9 cellular contexts compared by ENCODE assay signal in the genomic region with DNA sequence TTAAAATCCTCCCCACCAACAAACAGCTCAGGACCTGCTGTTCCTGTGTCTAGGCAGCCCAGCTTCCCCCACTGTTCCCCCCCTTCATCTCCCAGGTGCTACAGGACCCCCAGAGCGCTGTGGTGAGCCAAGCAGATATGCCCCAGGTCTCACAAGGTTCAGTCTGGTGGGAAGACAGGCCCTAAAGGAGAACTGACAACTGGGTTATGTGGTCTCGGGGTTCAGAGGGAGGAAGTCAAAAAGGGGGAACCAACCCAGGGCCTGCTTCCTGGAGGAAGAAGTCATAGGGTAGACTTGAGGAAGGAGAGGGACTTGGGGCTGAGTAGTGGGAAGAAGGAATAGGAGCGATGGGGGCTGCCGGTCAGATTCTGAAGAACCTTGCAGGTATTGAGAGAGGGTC. TPM values are rescaled to one million over a fixed set of nuclear protein-coding genes. Genes with fewer than 3 reads are reported as not detected.
DNase-seq lines count a peak whose midpoint lies in the region; ATAC-seq and TF ChIP-seq lines count a peak whose summit lies in the region.
"Had no signal": no experiment of that assay in that cellular context is flagged by ENCODE, and none has a peak within 500 bp of the region (broad histone marks: within the 10 kb centered on the region; RNA-seq: fewer than 3 reads in every experiment).

No MANE protein-coding gene starts in this region.

- intact Hi-C loops in sciatic nerve (cut with DNase I): no loop called here

- H3K4me3 ChIP-seq in foreskin fibroblast (ENCODE audit: low read depth in 1 of 2, low read length in 2 of 2): peak overlapping the region; percentile 90 to 95

- DNase-seq in GF-D8 (lab: John Stamatoyannopoulos, UW) (peak; percentile 53), SKM-1 (lab: John Stamatoyannopoulos, UW; ENCODE audit: unreplicated experiment) (peak; percentile 64), foreskin fibroblast (no peak), sciatic nerve (ENCODE audit: low spot score) (no peak), kidney tubule cell (ENCODE audit: low spot score) (no peak), OCI-M1 (lab: John Stamatoyannopoulos, UW) (no peak)
- no peak for DNase-seq in stimulated activated CD4-positive, alpha-beta T cell treated with anti-CD3 and anti-CD28 coated beads, Interleukin-1b, Interleukin-23, amount 100 ng/mL, for 48 hours
- DNase-seq: GOT3 had no signal

- ATAC-seq in sciatic nerve (peak; percentile 4), GM21723 (IDR thresholded peaks at IDR 0.05; ENCODE audit: unreplicated experiment) (no peak)

- no peak for TF ChIP-seq CTCF in foreskin fibroblast (IDR thresholded peaks at IDR 0.05; ENCODE audit: low read depth, low read length)

RNA-seq across cellular contexts. Expression of gene RIPOR1, which starts 2.6 kb away (rescaled TPM):
- 116 TPM for total RNA-seq in sciatic nerve

RNA-seq across cellular contexts. Expression of gene CTCF, which starts 31.1 kb away (rescaled TPM):
- total RNA-seq in sciatic nerve: 44.0 TPM

RNA-seq across cellular contexts. Expression of gene AGRP, which starts 47.9 kb away (rescaled TPM):
- not detected for total RNA-seq in sciatic nerve

RNA-seq across cellular contexts. Expression of gene ATP6V0D1, which starts 50.3 kb away (rescaled TPM):
- total RNA-seq in sciatic nerve: 46.4 TPM

Comparison
In these comparisons a context has a peak if more than half of its experiments do, and no peak if none do; other contexts are left out.
1. DNase-seq: peak in GF-D8 (single experiment) and SKM-1 (single experiment); none in foreskin fibroblast (0 of 2), sciatic nerve (single experiment), kidney tubule cell (single experiment), stimulated activated CD4-positive, alpha-beta T cell treated with anti-CD3 and anti-CD28 coated beads, Interleukin-1b, Interleukin-23, amount 100 ng/mL, for 48 hours (single experiment) and OCI-M1 (single experiment).